1 cellular context compared by ENCODE assay signal in the genomic region with DNA sequence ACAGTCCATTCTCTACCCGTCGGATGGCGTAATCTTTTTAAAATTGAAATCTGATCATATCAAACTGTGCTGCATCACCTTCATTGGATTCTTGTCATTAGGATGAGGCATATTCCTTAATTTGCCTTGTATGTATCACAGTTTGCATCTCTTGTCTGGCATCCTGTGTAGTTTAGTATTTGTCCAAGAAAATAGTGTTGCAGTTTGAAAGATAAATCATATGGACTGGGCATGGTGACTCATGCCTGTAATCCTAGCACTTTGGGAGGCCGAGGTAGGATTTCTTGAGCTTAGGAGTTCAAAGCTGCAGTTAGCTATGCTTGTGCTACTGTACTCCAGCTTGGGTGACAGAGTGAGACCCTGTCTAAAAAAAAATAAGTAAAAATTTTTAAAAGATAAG.
TF ChIP-seq lines count a peak whose summit lies in the region.

No MANE protein-coding gene starts in this region.

TF ChIP-seq in SK-N-SH, 30 proteins besides CTCF, POLR2A, EP300 and RAD21:
- no peak for TF ChIP-seq MXI1 (IDR thresholded peaks at IDR 0.05; ENCODE audit: low read depth, low read length)
- TF ChIP-seq CHD2 (IDR thresholded peaks at IDR 0.05; ENCODE audit: low read length, partially characterized antibody): no peak
- 0 out of 2 replicates have a peak, but pooled peaks have one; percentile 34 for TF ChIP-seq SIN3A (IDR thresholded peaks at IDR 0.05; ENCODE audit: borderline replicate concordance, low read depth, low read length)
- TF ChIP-seq TCF12 (IDR thresholded peaks at IDR 0.05): peak; percentile 8; the same call in 1 of the 2 replicates
- TF ChIP-seq, protein P1, sequence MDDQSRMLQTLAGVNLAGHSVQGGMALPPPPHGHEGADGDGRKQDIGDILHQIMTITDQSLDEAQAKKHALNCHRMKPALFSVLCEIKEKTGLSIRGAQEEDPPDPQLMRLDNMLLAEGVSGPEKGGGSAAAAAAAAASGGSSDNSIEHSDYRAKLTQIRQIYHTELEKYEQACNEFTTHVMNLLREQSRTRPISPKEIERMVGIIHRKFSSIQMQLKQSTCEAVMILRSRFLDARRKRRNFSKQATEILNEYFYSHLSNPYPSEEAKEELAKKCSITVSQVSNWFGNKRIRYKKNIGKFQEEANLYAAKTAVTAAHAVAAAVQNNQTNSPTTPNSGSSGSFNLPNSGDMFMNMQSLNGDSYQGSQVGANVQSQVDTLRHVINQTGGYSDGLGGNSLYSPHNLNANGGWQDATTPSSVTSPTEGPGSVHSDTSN (IDR thresholded peaks at IDR 0.05): peak; percentile 89
- peak; percentile 77 for TF ChIP-seq FOSL2 (IDR thresholded peaks at IDR 0.05; ENCODE audit: borderline replicate concordance, low read depth)
- TF ChIP-seq JUND (IDR thresholded peaks at IDR 0.05): peak; percentile 72
TF ChIP-seq in SK-N-SH: peak in this region for 5.
